Comparison of ENCODE assay signal across 8 cellular contexts in genomic region chr2:36967236-36967876, GRCh38. TPM values are rescaled to one million over a fixed set of nuclear protein-coding genes. Genes with fewer than 3 reads are reported as not detected.
DNase-seq lines count a peak whose midpoint lies in the region; ATAC-seq and TF ChIP-seq lines count a peak whose summit lies in the region.

No MANE protein-coding gene starts in this region.

- peak overlapping the region; percentile 87 for H3K4me3 Mint-ChIP-seq in endothelial cell (ENCODE audit: unreplicated experiment)
- peak overlapping the region; percentile 90 for H3K4me3 Mint-ChIP-seq in neural progenitor cell

- BruUV-seq in OCI-LY7 (replicated peaks; lab: Mats Ljungman, UMichigan): TSS peak; percentile 92

- H3K27ac Mint-ChIP-seq in endothelial cell (ENCODE audit: unreplicated experiment): peak overlapping the region; percentile 99
- H3K27ac Mint-ChIP-seq in neural progenitor cell: peak overlapping the region; percentile 14

- H3K79me2 ChIP-seq in OCI-LY7 (ENCODE audit: insufficient read depth, low read depth, low read length): peaks cover 32% of the 10 kb centered on the region
- peaks cover 30% of the 10 kb centered on the region for H3K79me2 ChIP-seq in neural progenitor cell (ENCODE audit: low read depth)

- H4K20me1 ChIP-seq in OCI-LY7 (ENCODE audit: insufficient read depth, low read length) (peaks cover 12% of the 10 kb centered on the region; the same call in 1 of the 2 replicates), neural progenitor cell (ENCODE audit: low read depth) (peaks cover 18% of the 10 kb centered on the region)

- peaks cover 8% of the 10 kb centered on the region for H3K36me3 Mint-ChIP-seq in endothelial cell (ENCODE audit: low read depth, unreplicated experiment)
- H3K36me3 Mint-ChIP-seq in neural progenitor cell: no peaks in the 10 kb centered on the region

- H3K4me1 Mint-ChIP-seq in endothelial cell (ENCODE audit: unreplicated experiment) (peaks cover 51% of the 10 kb centered on the region), neural progenitor cell (peaks cover 35% of the 10 kb centered on the region)

- TF ChIP-seq CTCF in OCI-LY7 (conservative IDR thresholded peaks at IDR 0.05; ENCODE audit: low read length): no peak
- TF ChIP-seq CTCF in endothelial cell (IDR thresholded peaks at IDR 0.05; ENCODE audit: unreplicated experiment): no peak
- TF ChIP-seq CTCF in neural progenitor cell (IDR thresholded peaks at IDR 0.05): no peak

- peaks cover 13% of the 10 kb centered on the region for H3K27me3 ChIP-seq in neural progenitor cell

- intact Hi-C loops in OCI-LY7 (cut with micrococcal nuclease; ENCODE audit: unreplicated experiment): loop anchor here (5.0 kb wide), 3 partner anchors 115 to 705 kb away; partner anchors contain the start of genes CDC42EP3, CEBPZOS, GPATCH11 and HEATR5B

- H3K4me3 ChIP-seq in OCI-LY7 (ENCODE audit: low read depth, low read length, poor library complexity, severe bottlenecking) (peak overlapping the region; percentile 71), neural progenitor cell (peak overlapping the region; percentile 97)

- H3K9ac ChIP-seq in neural progenitor cell: no peak overlapping the region

- H3K27me3 Mint-ChIP-seq in endothelial cell (ENCODE audit: unreplicated experiment) (peaks cover 23% of the 10 kb centered on the region), neural progenitor cell (ENCODE audit: insufficient read depth, low read depth) (peaks cover 5% of the 10 kb centered on the region)

- no peak for ATAC-seq in HG03571 (IDR thresholded peaks at IDR 0.05; ENCODE audit: unreplicated experiment)
- ATAC-seq in GM21390 (IDR thresholded peaks at IDR 0.05; ENCODE audit: unreplicated experiment): no peak

- H3K9me3 ChIP-seq in OCI-LY7 (ENCODE audit: low read length) (no peaks in the 10 kb centered on the region), neural progenitor cell (ENCODE audit: low read depth) (no peaks in the 10 kb centered on the region)

- POLR2A ChIA-PET in OCI-LY7 (lab: Charles Lee): interaction anchor here (0.8 to 1.5 kb wide), 4 partner anchors 8 to 230 kb away, joined by 3 to 4 read pairs (median 4); no protein-coding TSS in a partner anchor

- H3K9me2 ChIP-seq in OCI-LY7 (ENCODE audit: insufficient read depth, low read length): no peaks in the 10 kb centered on the region

- H3K9me3 Mint-ChIP-seq in endothelial cell (ENCODE audit: unreplicated experiment) (no peaks in the 10 kb centered on the region), neural progenitor cell (no peaks in the 10 kb centered on the region)

- H3K4me1 ChIP-seq in OCI-LY7 (ENCODE audit: insufficient read depth, low read length, poor library complexity, severe bottlenecking) (peaks cover 30% of the 10 kb centered on the region), neural progenitor cell (peaks cover 21% of the 10 kb centered on the region)

- 0 out of 2 replicates have a peak, but pooled peaks cover 4% of the 10 kb centered on the region for H3K36me3 ChIP-seq in OCI-LY7 (ENCODE audit: insufficient read depth, low read length)
- H3K36me3 ChIP-seq in neural progenitor cell: no peaks in the 10 kb centered on the region

- H2AFZ ChIP-seq in OCI-LY7 (ENCODE audit: low read length) (peak overlapping the region; percentile 98), neural progenitor cell (replicated peaks) (peak overlapping the region; percentile 85)

- H3F3A ChIP-seq in neural progenitor cell (ENCODE audit: low read depth): peaks cover 11% of the 10 kb centered on the region

- peak; percentile 10 for DNase-seq in NCI-H1105 treated with DMSO at 0.1 percent for 48 hours (lab: John Stamatoyannopoulos, UW)
- DNase-seq in NCI-H1105 (lab: John Stamatoyannopoulos, UW): no peak
- peak; percentile 20 for DNase-seq in OCI-LY7 (ENCODE audit: low spot score)
- no peak for DNase-seq in endothelial cell (ENCODE audit: low spot score)
- DNase-seq in neural progenitor cell (ENCODE audit: low spot score): no peak
- DNase-seq in activated CD4-positive, alpha-beta T cell treated with anti-CD3 and anti-CD28 coated beads for 48 hours: no peak

- H3K27ac ChIP-seq in OCI-LY7 (ENCODE audit: low read depth, low read length, poor library complexity, severe bottlenecking) (peak overlapping the region; percentile 54), neural progenitor cell (no peak overlapping the region)

- H3K4me2 ChIP-seq in OCI-LY7 (ENCODE audit: low read length): peak overlapping the region; percentile 86
- H3K4me2 ChIP-seq in neural progenitor cell: peak overlapping the region; percentile 75

- CTCF ChIA-PET in OCI-LY7 (lab: Charles Lee; ENCODE audit: unreplicated experiment): no interaction called here

RNA-seq across cellular contexts. Expression of gene STRN, which starts 1.0 kb away (rescaled TPM):
- total RNA-seq in OCI-LY7 (2014; rRNA removed; shearing (Covaris generic)): 16.0 and 16.1 TPM in 2 replicates
- 32.6 and 33.9 TPM in 2 replicates for total RNA-seq in OCI-LY7 (2022)
- 52.0 TPM for total RNA-seq in endothelial cell (ENCODE audit: unreplicated experiment)
- 12.8 and 20.9 TPM in 2 replicates for total RNA-seq in neural progenitor cell (ENCODE audit: low replicate concordance)

Comparison
In these comparisons a context has a peak if more than half of its experiments do, and no peak if none do; other contexts are left out.
1. DNase-seq: peak in NCI-H1105 treated with DMSO at 0.1 percent for 48 hours (single experiment) and OCI-LY7 (single experiment); none in NCI-H1105 (single experiment), endothelial cell (single experiment), neural progenitor cell (single experiment) and activated CD4-positive, alpha-beta T cell treated with anti-CD3 and anti-CD28 coated beads for 48 hours (single experiment).